In the genomic region with DNA sequence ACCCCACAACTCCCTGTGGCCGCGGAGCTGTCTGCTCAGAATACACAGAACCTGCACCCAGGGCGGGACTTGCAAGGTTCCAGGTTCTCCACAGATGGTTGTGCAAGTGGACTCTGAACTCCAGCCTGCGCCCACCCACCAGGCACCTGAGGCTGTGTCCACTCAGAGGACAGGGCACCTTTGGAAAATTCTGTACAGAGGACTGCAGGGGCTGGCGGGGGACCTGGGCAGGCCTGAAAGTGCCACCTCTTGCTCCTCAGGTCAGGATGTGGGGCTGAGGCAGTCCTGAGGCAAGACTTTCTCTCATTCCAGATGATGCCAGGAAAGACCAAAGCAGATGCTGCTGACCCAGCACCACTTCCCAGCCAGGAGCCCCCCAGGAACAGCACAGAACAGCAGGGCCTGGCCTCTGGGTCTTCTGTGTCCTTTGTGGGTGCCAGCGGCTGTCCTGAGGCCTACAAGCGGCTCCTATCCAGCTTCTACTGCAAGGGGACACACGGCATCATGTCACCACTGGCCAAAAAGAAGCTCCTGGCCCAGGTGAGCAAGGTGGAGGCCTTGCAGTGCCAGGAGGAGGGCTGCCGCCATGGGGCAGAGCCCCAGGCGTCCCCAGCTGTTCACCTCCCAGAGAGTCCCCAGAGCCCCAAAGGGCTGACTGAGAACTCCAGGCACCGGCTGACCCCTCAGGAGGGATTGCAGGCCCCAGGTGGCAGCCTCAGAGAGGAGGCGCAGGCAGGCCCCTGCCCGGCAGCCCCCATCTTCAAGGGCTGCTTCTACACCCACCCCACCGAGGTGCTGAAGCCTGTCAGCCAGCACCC, we compare ENCODE assay signal across 1 cellular context.
TF ChIP-seq lines count a peak whose summit lies in the region.

No MANE protein-coding gene starts in this region.

TF ChIP-seq in GM23338, 12 proteins besides CTCF, POLR2A, EP300 and RAD21 (continued from another document):
- TF ChIP-seq, protein P1, sequence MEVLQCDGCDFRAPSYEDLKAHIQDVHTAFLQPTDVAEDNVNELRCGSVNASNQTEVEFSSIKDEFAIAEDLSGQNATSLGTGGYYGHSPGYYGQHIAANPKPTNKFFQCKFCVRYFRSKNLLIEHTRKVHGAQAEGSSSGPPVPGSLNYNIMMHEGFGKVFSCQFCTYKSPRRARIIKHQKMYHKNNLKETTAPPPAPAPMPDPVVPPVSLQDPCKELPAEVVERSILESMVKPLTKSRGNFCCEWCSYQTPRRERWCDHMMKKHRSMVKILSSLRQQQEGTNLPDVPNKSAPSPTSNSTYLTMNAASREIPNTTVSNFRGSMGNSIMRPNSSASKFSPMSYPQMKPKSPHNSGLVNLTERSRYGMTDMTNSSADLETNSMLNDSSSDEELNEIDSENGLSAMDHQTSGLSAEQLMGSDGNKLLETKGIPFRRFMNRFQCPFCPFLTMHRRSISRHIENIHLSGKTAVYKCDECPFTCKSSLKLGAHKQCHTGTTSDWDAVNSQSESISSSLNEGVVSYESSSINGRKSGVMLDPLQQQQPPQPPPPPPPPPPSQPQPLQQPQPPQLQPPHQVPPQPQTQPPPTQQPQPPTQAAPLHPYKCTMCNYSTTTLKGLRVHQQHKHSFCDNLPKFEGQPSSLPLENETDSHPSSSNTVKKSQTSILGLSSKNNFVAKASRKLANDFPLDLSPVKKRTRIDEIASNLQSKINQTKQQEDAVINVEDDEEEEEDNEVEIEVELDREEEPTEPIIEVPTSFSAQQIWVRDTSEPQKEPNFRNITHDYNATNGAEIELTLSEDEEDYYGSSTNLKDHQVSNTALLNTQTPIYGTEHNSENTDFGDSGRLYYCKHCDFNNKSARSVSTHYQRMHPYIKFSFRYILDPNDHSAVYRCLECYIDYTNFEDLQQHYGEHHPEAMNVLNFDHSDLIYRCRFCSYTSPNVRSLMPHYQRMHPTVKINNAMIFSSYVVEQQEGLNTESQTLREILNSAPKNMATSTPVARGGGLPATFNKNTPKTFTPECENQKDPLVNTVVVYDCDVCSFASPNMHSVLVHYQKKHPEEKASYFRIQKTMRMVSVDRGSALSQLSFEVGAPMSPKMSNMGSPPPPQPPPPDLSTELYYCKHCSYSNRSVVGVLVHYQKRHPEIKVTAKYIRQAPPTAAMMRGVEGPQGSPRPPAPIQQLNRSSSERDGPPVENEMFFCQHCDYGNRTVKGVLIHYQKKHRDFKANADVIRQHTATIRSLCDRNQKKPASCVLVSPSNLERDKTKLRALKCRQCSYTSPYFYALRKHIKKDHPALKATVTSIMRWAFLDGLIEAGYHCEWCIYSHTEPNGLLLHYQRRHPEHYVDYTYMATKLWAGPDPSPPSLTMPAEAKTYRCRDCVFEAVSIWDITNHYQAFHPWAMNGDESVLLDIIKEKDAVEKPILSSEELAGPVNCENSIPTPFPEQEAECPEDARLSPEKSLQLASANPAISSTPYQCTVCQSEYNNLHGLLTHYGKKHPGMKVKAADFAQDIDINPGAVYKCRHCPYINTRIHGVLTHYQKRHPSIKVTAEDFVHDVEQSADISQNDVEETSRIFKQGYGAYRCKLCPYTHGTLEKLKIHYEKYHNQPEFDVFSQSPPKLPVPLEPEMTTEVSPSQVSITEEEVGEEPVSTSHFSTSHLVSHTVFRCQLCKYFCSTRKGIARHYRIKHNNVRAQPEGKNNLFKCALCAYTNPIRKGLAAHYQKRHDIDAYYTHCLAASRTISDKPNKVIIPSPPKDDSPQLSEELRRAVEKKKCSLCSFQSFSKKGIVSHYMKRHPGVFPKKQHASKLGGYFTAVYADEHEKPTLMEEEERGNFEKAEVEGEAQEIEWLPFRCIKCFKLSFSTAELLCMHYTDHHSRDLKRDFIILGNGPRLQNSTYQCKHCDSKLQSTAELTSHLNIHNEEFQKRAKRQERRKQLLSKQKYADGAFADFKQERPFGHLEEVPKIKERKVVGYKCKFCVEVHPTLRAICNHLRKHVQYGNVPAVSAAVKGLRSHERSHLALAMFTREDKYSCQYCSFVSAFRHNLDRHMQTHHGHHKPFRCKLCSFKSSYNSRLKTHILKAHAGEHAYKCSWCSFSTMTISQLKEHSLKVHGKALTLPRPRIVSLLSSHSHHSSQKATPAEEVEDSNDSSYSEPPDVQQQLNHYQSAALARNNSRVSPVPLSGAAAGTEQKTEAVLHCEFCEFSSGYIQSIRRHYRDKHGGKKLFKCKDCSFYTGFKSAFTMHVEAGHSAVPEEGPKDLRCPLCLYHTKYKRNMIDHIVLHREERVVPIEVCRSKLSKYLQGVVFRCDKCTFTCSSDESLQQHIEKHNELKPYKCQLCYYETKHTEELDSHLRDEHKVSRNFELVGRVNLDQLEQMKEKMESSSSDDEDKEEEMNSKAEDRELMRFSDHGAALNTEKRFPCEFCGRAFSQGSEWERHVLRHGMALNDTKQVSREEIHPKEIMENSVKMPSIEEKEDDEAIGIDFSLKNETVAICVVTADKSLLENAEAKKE (CRISPR knock-in tag; IDR thresholded peaks at IDR 0.05), result no peak
- TF ChIP-seq EZH2 (IDR thresholded peaks at IDR 0.05; ENCODE audit: low read depth, unreplicated experiment) (no peak), EZH2phosphoT487 (IDR thresholded peaks at IDR 0.05; ENCODE audit: unreplicated experiment) (no peak), JUNB (IDR thresholded peaks at IDR 0.05; ENCODE audit: unreplicated experiment) (no peak)
- TF ChIP-seq, protein P2, sequence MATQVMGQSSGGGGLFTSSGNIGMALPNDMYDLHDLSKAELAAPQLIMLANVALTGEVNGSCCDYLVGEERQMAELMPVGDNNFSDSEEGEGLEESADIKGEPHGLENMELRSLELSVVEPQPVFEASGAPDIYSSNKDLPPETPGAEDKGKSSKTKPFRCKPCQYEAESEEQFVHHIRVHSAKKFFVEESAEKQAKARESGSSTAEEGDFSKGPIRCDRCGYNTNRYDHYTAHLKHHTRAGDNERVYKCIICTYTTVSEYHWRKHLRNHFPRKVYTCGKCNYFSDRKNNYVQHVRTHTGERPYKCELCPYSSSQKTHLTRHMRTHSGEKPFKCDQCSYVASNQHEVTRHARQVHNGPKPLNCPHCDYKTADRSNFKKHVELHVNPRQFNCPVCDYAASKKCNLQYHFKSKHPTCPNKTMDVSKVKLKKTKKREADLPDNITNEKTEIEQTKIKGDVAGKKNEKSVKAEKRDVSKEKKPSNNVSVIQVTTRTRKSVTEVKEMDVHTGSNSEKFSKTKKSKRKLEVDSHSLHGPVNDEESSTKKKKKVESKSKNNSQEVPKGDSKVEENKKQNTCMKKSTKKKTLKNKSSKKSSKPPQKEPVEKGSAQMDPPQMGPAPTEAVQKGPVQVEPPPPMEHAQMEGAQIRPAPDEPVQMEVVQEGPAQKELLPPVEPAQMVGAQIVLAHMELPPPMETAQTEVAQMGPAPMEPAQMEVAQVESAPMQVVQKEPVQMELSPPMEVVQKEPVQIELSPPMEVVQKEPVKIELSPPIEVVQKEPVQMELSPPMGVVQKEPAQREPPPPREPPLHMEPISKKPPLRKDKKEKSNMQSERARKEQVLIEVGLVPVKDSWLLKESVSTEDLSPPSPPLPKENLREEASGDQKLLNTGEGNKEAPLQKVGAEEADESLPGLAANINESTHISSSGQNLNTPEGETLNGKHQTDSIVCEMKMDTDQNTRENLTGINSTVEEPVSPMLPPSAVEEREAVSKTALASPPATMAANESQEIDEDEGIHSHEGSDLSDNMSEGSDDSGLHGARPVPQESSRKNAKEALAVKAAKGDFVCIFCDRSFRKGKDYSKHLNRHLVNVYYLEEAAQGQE (IDR thresholded peaks at IDR 0.05; ENCODE audit: unreplicated experiment), result no peak
